ENCODE assay signal across 9 cellular contexts in the genomic region with DNA sequence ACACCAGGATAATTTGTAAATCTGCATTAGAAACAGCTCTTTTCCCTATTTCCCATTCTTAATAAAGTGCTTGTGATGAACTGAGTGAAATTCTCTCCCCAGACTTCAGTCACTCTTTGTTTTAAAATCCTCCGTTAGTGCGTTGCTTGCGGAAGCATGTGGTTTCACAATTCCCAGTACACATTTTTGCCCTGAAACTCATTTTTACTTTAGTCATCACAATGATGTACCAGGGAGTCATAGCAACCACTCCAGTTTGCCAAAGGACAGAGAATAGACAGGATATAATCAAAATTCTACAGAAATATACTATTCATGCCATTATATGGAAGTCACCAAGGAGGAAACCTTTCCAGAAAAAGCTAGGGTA. TPM values are rescaled to one million over a fixed set of nuclear protein-coding genes. Genes with fewer than 3 reads are reported as not detected.
DNase-seq lines count a peak whose midpoint lies in the region; ATAC-seq and TF ChIP-seq lines count a peak whose summit lies in the region.
"Had no signal": no experiment of that assay in that cellular context is flagged by ENCODE, and none has a peak within 500 bp of the region (broad histone marks: within the 10 kb centered on the region; RNA-seq: fewer than 3 reads in every experiment).

No MANE protein-coding gene starts in this region.

- H3K18ac ChIP-seq in IMR-90 (ENCODE audit: low read depth, low read length) = peak overlapping the region; percentile 87; the same call in 1 of the 2 replicates

- H2BK120ac ChIP-seq in IMR-90 (ENCODE audit: low read depth, low read length) = peak overlapping the region; percentile 54; the same call in 1 of the 2 replicates

- H4K20me1 ChIP-seq in IMR-90 (ENCODE audit: insufficient read depth, low read length) = no peaks in the 10 kb centered on the region; the same call in 1 of the 2 replicates

- H3K9me1 ChIP-seq in IMR-90 (ENCODE audit: insufficient read depth, low read length) = peaks cover 2% of the 10 kb centered on the region; the same call in 1 of the 2 replicates

- BruUV-seq in IMR-90 (replicated peaks; lab: Mats Ljungman, UMichigan) (no TSS peak), A673 (replicated peaks; lab: Mats Ljungman, UMichigan) (no TSS peak)

- no peak overlapping the region for H2AK9ac ChIP-seq in IMR-90 (replicated peaks; ENCODE audit: low read depth, low read length, poor library complexity)

- POLR2A ChIA-PET in IMR-90 (lab: Charles Lee; ENCODE audit: unreplicated experiment) = no interaction called here
- POLR2A ChIA-PET in A673 (lab: Charles Lee; ENCODE audit: low non-redundant PET) = interaction anchor here (0.6 kb wide), 1 partner anchor 797 kb away, joined by 4 read pairs; no protein-coding TSS in a partner anchor

- H4K8ac ChIP-seq in IMR-90 (ENCODE audit: low read depth in 2 of 2, low read length in 2 of 2) = peak overlapping the region in 1 of 2 experiments; percentile 52; a peak in 1 of 4 replicates

- H3K36me3 Mint-ChIP-seq in chondrocyte (ENCODE audit: low read depth) = peaks cover 24% of the 10 kb centered on the region

- dilution Hi-C loops in IMR-90 (cut with HindIII; ENCODE audit: low sequenced_read_pairs, unreplicated experiment) = no loop called here

- peaks cover 7% of the 10 kb centered on the region for H3K4me1 Mint-ChIP-seq in chondrocyte (ENCODE audit: low read depth)

- no peak overlapping the region for H2AFZ ChIP-seq in IMR-90 (replicated peaks; ENCODE audit: low read length, poor library complexity)

- intact Hi-C loops in IMR-90 (cut with micrococcal nuclease) (no loop called here), spleen (cut with DNase I; ENCODE audit: low total_unique reads) (no loop called here), A673 (cut with micrococcal nuclease; ENCODE audit: unreplicated experiment) (no loop called here)

- WGBS in IMR-90 (ENCODE audit: extremely low coverage in 2 of 2, insufficient read length in 1 of 2), 2 experiments = no CpG with 5 or more reads among the region's 3 CpGs
- WGBS in spleen, 5 donors = 54 to 68% (median 63%) methylated on average over 3 of the region's 3 CpGs

- H3K56ac ChIP-seq in IMR-90 (ENCODE audit: extremely low read depth, insufficient read depth, low read length) = peak overlapping the region; percentile 35; the same call in 1 of the 2 replicates

- H3K9me3 ChIP-seq in IMR-90 (ENCODE audit: control insufficient read depth, insufficient read depth, low read length) = peaks cover 3% of the 10 kb centered on the region; the same call in 1 of the 2 replicates
- peaks cover 0 to 17% (median 4%) of the 10 kb centered on the region in 8 donors for H3K9me3 ChIP-seq in spleen
- H3K9me3 ChIP-seq in A673 (ENCODE audit: low read depth, low read length, poor library complexity, severe bottlenecking) = no peaks in the 10 kb centered on the region

- H3K27ac Mint-ChIP-seq in chondrocyte (ENCODE audit: unreplicated experiment) = peak overlapping the region; percentile 58

- H3K9ac ChIP-seq in IMR-90 (ENCODE audit: low read depth, low read length) = no peak overlapping the region; the same call in 1 of the 2 replicates

- H3K14ac ChIP-seq in IMR-90 (replicated peaks; ENCODE audit: low read depth, low read length) = no peak overlapping the region; the same call in 1 of the 2 replicates

- H3K4me1 ChIP-seq in IMR-90 (ENCODE audit: control insufficient read depth, insufficient read depth, low read length) (peaks cover 8% of the 10 kb centered on the region), spleen (peaks cover 0 to 17% (median 4%) of the 10 kb centered on the region in 6 donors), A673 (ENCODE audit: insufficient read depth, low read length, poor library complexity, severe bottlenecking) (no peaks in the 10 kb centered on the region)

- H2BK20ac ChIP-seq in IMR-90 (ENCODE audit: low read depth, low read length) = peak overlapping the region; percentile 58; the same call in 1 of the 2 replicates

- TF ChIP-seq CTCF in IMR-90 (conservative IDR thresholded peaks at IDR 0.05; ENCODE audit: low read depth, low read length) (no peak), chondrocyte (IDR thresholded peaks at IDR 0.05) (no peak), spleen (IDR thresholded peaks at IDR 0.05 in 8 of 11, conservative IDR thresholded peaks at IDR 0.05 in 3 of 11) (no peak), A673 (conservative IDR thresholded peaks at IDR 0.05; ENCODE audit: low read depth, low read length) (no peak)

- no peak overlapping the region for H4K5ac ChIP-seq in IMR-90 (ENCODE audit: low read depth, low read length)

- peak; percentile 54; the same call in 1 of the 2 replicates for TF ChIP-seq POLR2A in IMR-90 (IDR thresholded peaks at IDR 0.05; ENCODE audit: low read depth, low read length)
- no peak for TF ChIP-seq POLR2A in spleen (IDR thresholded peaks at IDR 0.05)

- H2AK5ac ChIP-seq in IMR-90 (ENCODE audit: low read depth, low read length) = peak overlapping the region; percentile 48; the same call in 1 of the 2 replicates

- H3K27me3 Mint-ChIP-seq in chondrocyte (ENCODE audit: low read depth) = no peaks in the 10 kb centered on the region

- H3K4me3 ChIP-seq in IMR-90 (ENCODE audit: insufficient read depth, low read depth, low read length) (no peak overlapping the region), spleen (no peak overlapping the region), A673 (ENCODE audit: low read depth, low read length, poor library complexity, severe bottlenecking) (no peak overlapping the region)

- CTCF ChIA-PET in IMR-90 (lab: Yijun Ruan, JAX) (interaction anchor here (0.5 to 1.2 kb wide), 4 partner anchors 17 to 205 kb away, joined by 3 read pairs; no protein-coding TSS in a partner anchor), A673 (lab: Charles Lee) (no interaction called here)

- H3K9me3 Mint-ChIP-seq in chondrocyte (ENCODE audit: low read depth) = peaks cover 35% of the 10 kb centered on the region

- peak; percentile 90 for ATAC-seq in IMR-90 (ENCODE audit: low read depth)

- no peaks in the 10 kb centered on the region for H3K27me3 ChIP-seq in IMR-90 (ENCODE audit: control insufficient read depth, insufficient read depth, low read length)
- H3K27me3 ChIP-seq in spleen (replicated peaks in 1 of 7) = no peaks in the 10 kb centered on the region
- no peaks in the 10 kb centered on the region for H3K27me3 ChIP-seq in A673 (replicated peaks; ENCODE audit: insufficient read depth, low read depth, low read length, poor library complexity)

- H3K36me3 ChIP-seq in IMR-90 (ENCODE audit: control insufficient read depth, insufficient read depth, low read length) = no peaks in the 10 kb centered on the region
- H3K36me3 ChIP-seq in spleen = no peaks in the 10 kb centered on the region
- H3K36me3 ChIP-seq in A673 (ENCODE audit: insufficient read depth, low read length, poor library complexity, severe bottlenecking) = no peaks in the 10 kb centered on the region

- no peak for TF ChIP-seq RAD21 in IMR-90 (IDR thresholded peaks at IDR 0.05; ENCODE audit: low read length)

- H3K4me3 Mint-ChIP-seq in chondrocyte (ENCODE audit: unreplicated experiment) = no peak overlapping the region

- no peaks in the 10 kb centered on the region for H3K79me1 ChIP-seq in IMR-90 (ENCODE audit: low read depth in 1 of 2, low read length in 2 of 2)

- peak overlapping the region; percentile 89 for H2BK5ac ChIP-seq in IMR-90 (ENCODE audit: low read depth, low read length, poor library complexity, severe bottlenecking)

- DNase-seq in IMR-90 = peak; percentile 97
- no peak for DNase-seq in chondrocyte (ENCODE audit: low spot score)
- peak; percentile 96 for DNase-seq in iris pigment epithelial cell (ENCODE audit: low read depth)
- no peak for DNase-seq in spleen
- DNase-seq in NCI-H2081 treated with DMSO at 0.1 percent for 48 hours (lab: John Stamatoyannopoulos, UW) = no peak
- no peak for DNase-seq in A673 (ENCODE audit: low spot score)
- no peak for DNase-seq in NCI-H146 (lab: John Stamatoyannopoulos, UW)
- no peak for DNase-seq in activated CD4-positive, alpha-beta T cell treated with anti-CD3 and anti-CD28 coated beads, Interleukin-2, amount 50 U/mL, for 4 hours
- DNase-seq: DMS79 had no signal

- H2BK15ac ChIP-seq in IMR-90 (ENCODE audit: low read depth, low read length) = 0 out of 3 replicates have a peak overlapping the region, but pooled peaks have one; percentile 34

- H3K23ac ChIP-seq in IMR-90 (ENCODE audit: low read depth, low read length) = peak overlapping the region; percentile 36; the same call in 1 of the 2 replicates

- peak overlapping the region; percentile 77; the same call in 1 of the 2 replicates for H3K4me2 ChIP-seq in IMR-90 (ENCODE audit: low read depth, low read length)

- H4K91ac ChIP-seq in IMR-90 (ENCODE audit: insufficient read depth, low read depth, low read length) = 0 out of 2 replicates have a peak overlapping the region, but pooled peaks have one; percentile 15

- H3K4ac ChIP-seq in IMR-90 (ENCODE audit: low read depth, low read length) = peak overlapping the region; percentile 26; the same call in 1 of the 2 replicates

- peak overlapping the region; percentile 43; the same call in 1 of the 2 replicates for H3K27ac ChIP-seq in IMR-90 (ENCODE audit: insufficient read depth, low read length)
- H3K27ac ChIP-seq in spleen = peak overlapping the region in 7 of 8 donors; percentile 13 to 63 (median 47)
- no peak overlapping the region for H3K27ac ChIP-seq in A673 (ENCODE audit: low read depth, low read length, poor library complexity, severe bottlenecking)

- in situ Hi-C loops in IMR-90 (cut with MboI; ENCODE audit: low sequenced_read_pairs) = no loop called here

TF ChIP-seq in IMR-90, 13 proteins besides CTCF, POLR2A, EP300 and RAD21 (continues in another document):
- TF ChIP-seq MXI1 (IDR thresholded peaks at IDR 0.05; ENCODE audit: borderline replicate concordance, low read depth, low read length) = peak; percentile 78
- no peak for TF ChIP-seq RFX5 (IDR thresholded peaks at IDR 0.05; ENCODE audit: low read depth, low read length)
- peak; percentile 81 for TF ChIP-seq FOS (IDR thresholded peaks at IDR 0.05; ENCODE audit: low read depth, low read length)
- TF ChIP-seq MAFK (IDR thresholded peaks at IDR 0.05; ENCODE audit: low read depth, low read length) = peak; percentile 81
- TF ChIP-seq, protein P1, sequence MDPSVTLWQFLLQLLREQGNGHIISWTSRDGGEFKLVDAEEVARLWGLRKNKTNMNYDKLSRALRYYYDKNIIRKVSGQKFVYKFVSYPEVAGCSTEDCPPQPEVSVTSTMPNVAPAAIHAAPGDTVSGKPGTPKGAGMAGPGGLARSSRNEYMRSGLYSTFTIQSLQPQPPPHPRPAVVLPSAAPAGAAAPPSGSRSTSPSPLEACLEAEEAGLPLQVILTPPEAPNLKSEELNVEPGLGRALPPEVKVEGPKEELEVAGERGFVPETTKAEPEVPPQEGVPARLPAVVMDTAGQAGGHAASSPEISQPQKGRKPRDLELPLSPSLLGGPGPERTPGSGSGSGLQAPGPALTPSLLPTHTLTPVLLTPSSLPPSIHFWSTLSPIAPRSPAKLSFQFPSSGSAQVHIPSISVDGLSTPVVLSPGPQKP (IDR thresholded peaks at IDR 0.05; ENCODE audit: borderline replicate concordance, low read depth, low read length) = no peak

RNA-seq across cellular contexts. Expression of a gene that starts 57.9 kb away (rescaled TPM):
- total RNA-seq in IMR-90 (2012; rRNA removed) = 1.3 and 1.7 TPM in 2 replicates
- 1.9 and 2.4 TPM in 2 replicates for polyA plus RNA-seq in IMR-90 (2012; rRNA removed)
- 0.17 and 1.6 TPM in 2 replicates for polyA plus RNA-seq in IMR-90 (2012; cell fraction: cytosol; rRNA removed)
- polyA plus RNA-seq in IMR-90 (2012; cell fraction: nucleus; rRNA removed; ENCODE audit: low replicate concordance) = 18.5 and 37.9 TPM in 2 replicates
- total RNA-seq in chondrocyte = 4.0 to 8.9 TPM (median 4.8 TPM) in 3 replicates
- total RNA-seq in spleen = 1 to 10 TPM; 1.8 to 8.3 (median 3.3) TPM
- under 1 TPM; 0.27 to 0.45 (median 0.37) TPM for polyA plus RNA-seq in spleen
- 2.3 and 3.4 TPM in 2 replicates for total RNA-seq in A673 (2021)

Comparison
In these comparisons a context has a peak if more than half of its experiments do, and no peak if none do; other contexts are left out.
1. DNase-seq: peak in IMR-90 (single experiment) and iris pigment epithelial cell (single experiment); none in chondrocyte (single experiment), spleen (single experiment), NCI-H2081 treated with DMSO at 0.1 percent for 48 hours (single experiment), A673 (single experiment), NCI-H146 (single experiment) and activated CD4-positive, alpha-beta T cell treated with anti-CD3 and anti-CD28 coated beads, Interleukin-2, amount 50 U/mL, for 4 hours (0 of 2).